ENCODE assay signal across 14 cellular contexts in the genomic region with DNA sequence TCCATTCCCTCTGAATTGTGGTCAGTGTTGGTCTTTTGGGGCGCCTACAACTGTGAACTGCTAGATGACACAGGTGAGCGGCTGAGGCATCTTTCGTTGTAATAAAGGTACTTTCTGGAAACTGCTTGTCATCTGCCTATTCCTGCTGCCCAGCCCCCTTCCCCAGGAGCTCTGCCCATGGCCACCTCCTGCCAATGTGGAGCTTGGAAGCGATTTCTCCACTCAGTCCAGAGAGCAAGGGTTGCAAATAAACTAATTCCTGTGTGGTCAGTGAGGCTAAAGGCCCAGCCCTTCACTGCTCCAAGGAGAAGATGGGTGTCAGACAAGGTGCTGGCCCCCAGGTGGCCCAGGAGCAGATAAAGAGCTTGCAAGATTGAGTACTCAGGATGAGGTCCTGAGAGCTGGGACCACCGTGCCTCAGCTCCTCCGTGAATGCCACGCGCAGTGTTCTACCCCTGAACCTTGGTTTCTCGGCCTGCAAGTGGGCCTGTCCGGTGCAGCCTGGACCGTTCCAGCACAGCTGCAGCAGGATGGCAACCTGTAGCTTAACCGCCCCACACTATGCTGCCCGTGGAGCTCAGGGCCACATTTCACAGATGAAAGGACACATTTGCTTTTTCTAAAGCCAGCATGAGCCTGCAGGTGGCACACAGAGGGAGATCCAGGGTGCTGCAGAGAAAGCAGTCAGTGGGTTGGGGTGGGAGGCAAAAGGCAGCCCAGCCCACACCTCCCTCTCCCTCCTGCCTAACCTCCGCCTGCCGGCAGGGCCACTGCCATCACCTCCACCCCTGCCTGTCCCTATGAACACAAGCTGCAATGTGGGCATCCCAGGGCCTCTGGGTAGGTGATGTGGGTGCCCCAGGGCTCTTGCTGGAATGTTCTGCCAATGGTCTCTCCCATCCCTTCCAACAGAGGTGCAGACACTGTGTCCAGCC.
"Had no signal": no experiment of that assay in that cellular context is flagged by ENCODE, and none has a peak within 500 bp of the region (broad histone marks: within the 10 kb centered on the region; RNA-seq: fewer than 3 reads in every experiment).

No MANE protein-coding gene starts in this region.

- H3K4me3 ChIP-seq: breast epithelium, dorsolateral prefrontal cortex, esophagus muscularis mucosa, left lung had no signal

- ATAC-seq: left lung, right cardiac atrium, T-helper 17 cell had no signal

- H3K9me3 Mint-ChIP-seq: activated B cell treated with CpG ODN at 0.5 μM for 24 hours; activated CD4-positive, alpha-beta T cell treated with anti-CD3 and anti-CD28 coated beads, Interleukin-2, amount 10 ng/mL, durations not matched to agents 7 days and 5 days; mesothelial cell of epicardium; naive B cell; stimulated activated naive CD8-positive, alpha-beta T cell treated with anti-CD3 and anti-CD28 coated beads, Interleukin-15, Interleukin-2, amounts not matched to agents 100 ng/mL and 50 ng/mL, for 24 hours had no signal

- H3K4me3 Mint-ChIP-seq: activated B cell treated with CpG ODN at 0.5 μM for 24 hours; activated CD4-positive, alpha-beta T cell treated with anti-CD3 and anti-CD28 coated beads, Interleukin-2, amount 10 ng/mL, durations not matched to agents 7 days and 5 days; activated naive CD8-positive, alpha-beta T cell; mesothelial cell of epicardium; naive B cell; stimulated activated naive CD8-positive, alpha-beta T cell treated with anti-CD3 and anti-CD28 coated beads, Interleukin-15, Interleukin-2, amounts not matched to agents 100 ng/mL and 50 ng/mL, for 24 hours; T-helper 17 cell had no signal

- H3K27ac Mint-ChIP-seq: activated B cell treated with CpG ODN at 0.5 μM for 24 hours; activated CD4-positive, alpha-beta T cell treated with anti-CD3 and anti-CD28 coated beads, Interleukin-2, amount 10 ng/mL, durations not matched to agents 7 days and 5 days; activated naive CD8-positive, alpha-beta T cell; mesothelial cell of epicardium; stimulated activated naive CD8-positive, alpha-beta T cell treated with anti-CD3 and anti-CD28 coated beads, Interleukin-15, Interleukin-2, amounts not matched to agents 100 ng/mL and 50 ng/mL, for 24 hours; T-helper 17 cell had no signal

- H3K36me3 ChIP-seq: breast epithelium, esophagus muscularis mucosa, left lung had no signal

- H3K4me1 Mint-ChIP-seq: activated B cell treated with CpG ODN at 0.5 μM for 24 hours; activated CD4-positive, alpha-beta T cell treated with anti-CD3 and anti-CD28 coated beads, Interleukin-2, amount 10 ng/mL, durations not matched to agents 7 days and 5 days; mesothelial cell of epicardium had no signal

- H3K36me3 Mint-ChIP-seq: activated naive CD8-positive, alpha-beta T cell; mesothelial cell of epicardium; naive B cell had no signal

- H3K27ac ChIP-seq: breast epithelium, dorsolateral prefrontal cortex, esophagus muscularis mucosa, left lung had no signal

- H3K9me3 ChIP-seq: breast epithelium, esophagus muscularis mucosa, left lung had no signal

- DNase-seq: activated B cell treated with CpG ODN at 0.5 μM for 24 hours; activated CD4-positive, alpha-beta T cell treated with anti-CD3 and anti-CD28 coated beads, Interleukin-2, amount 10 ng/mL, durations not matched to agents 7 days and 5 days; activated CD8-positive, alpha-beta memory T cell treated with anti-CD3 and anti-CD28 coated beads for 24 hours; activated T-cell treated with anti-CD3 and anti-CD28 coated beads for 4 hours; naive B cell; T-helper 17 cell had no signal

- H3K4me1 ChIP-seq: breast epithelium, esophagus muscularis mucosa, left lung had no signal
